Comparison of ENCODE assay signal across 19 cellular contexts in genomic region chr15:70726753-70727152, GRCh38. TPM values are rescaled to one million over a fixed set of nuclear protein-coding genes. Genes with fewer than 3 reads are reported as not detected.
DNase-seq lines count a peak whose midpoint lies in the region; ATAC-seq and TF ChIP-seq lines count a peak whose summit lies in the region.
"Had no signal": no experiment of that assay in that cellular context is flagged by ENCODE, and none has a peak within 500 bp of the region (broad histone marks: within the 10 kb centered on the region; RNA-seq: fewer than 3 reads in every experiment).

No MANE protein-coding gene starts in this region.

- no CpG with 5 or more reads among the region's 1 CpG for WGBS in IMR-90 (ENCODE audit: extremely low coverage in 2 of 2, insufficient read length in 1 of 2), 2 experiments
- no CpG with 5 or more reads among the region's 1 CpG for WGBS in mesendoderm (ENCODE audit: extremely low coverage, insufficient coverage, low lambda C conversion rate)

- no peak overlapping the region for H2BK15ac ChIP-seq in IMR-90 (ENCODE audit: low read depth, low read length)
- no peak overlapping the region for H2BK15ac ChIP-seq in mesendoderm (replicated peaks; ENCODE audit: low read depth)

- H3K4me2 ChIP-seq in IMR-90 (ENCODE audit: low read depth, low read length) (peak overlapping the region; percentile 18; the same call in 1 of the 2 replicates), mesendoderm (ENCODE audit: low read length) (no peak overlapping the region)

- peaks cover 6 to 37% of the 10 kb centered on the region in 2 experiments for H3K79me1 ChIP-seq in IMR-90 (ENCODE audit: low read depth in 1 of 2, low read length in 2 of 2)
- peaks cover 2% of the 10 kb centered on the region for H3K79me1 ChIP-seq in mesendoderm (ENCODE audit: low read length)

- no peak overlapping the region for H2AFZ ChIP-seq in IMR-90 (replicated peaks; ENCODE audit: low read length, poor library complexity)

- no peak overlapping the region for H2BK20ac ChIP-seq in IMR-90 (ENCODE audit: low read depth, low read length)

- H3K56ac ChIP-seq in IMR-90 (ENCODE audit: extremely low read depth, insufficient read depth, low read length): no peak overlapping the region
- no peak overlapping the region for H3K56ac ChIP-seq in mesendoderm (ENCODE audit: low read length)

- peaks cover 12% of the 10 kb centered on the region for H3K27me3 Mint-ChIP-seq in activated T-cell treated with anti-CD3 and anti-CD28 coated beads, Interleukin-2, amount 50 U/mL, for 72 hours (ENCODE audit: low read depth)

- H3K23ac ChIP-seq in IMR-90 (ENCODE audit: low read depth, low read length) (peak overlapping the region; percentile 57), mesendoderm (ENCODE audit: low read length) (no peak overlapping the region)

- no peak overlapping the region for H3K4me3 Mint-ChIP-seq in activated T-cell treated with anti-CD3 and anti-CD28 coated beads, Interleukin-2, amount 50 U/mL, for 72 hours
- H3K4me3 Mint-ChIP-seq: activated CD4-positive, alpha-beta T cell treated with anti-CD3 and anti-CD28 coated beads, Interleukin-2, amount 10 ng/mL, durations not matched to agents 24 days and 14 days; central memory CD8-positive, alpha-beta T cell had no signal

- H4K5ac ChIP-seq in IMR-90 (ENCODE audit: low read depth, low read length): peak overlapping the region; percentile 27
- no peak overlapping the region for H4K5ac ChIP-seq in mesendoderm (ENCODE audit: low read length)

- CTCF ChIA-PET in IMR-90 (lab: Yijun Ruan, JAX): interaction anchor here (1.1 kb wide), 1 partner anchor 85 kb away, joined by 3 read pairs; no protein-coding TSS in a partner anchor
- CTCF ChIA-PET in HEK293T (lab: Yijun Ruan, JAX): interaction anchor here (1.0 kb wide), 1 partner anchor 148 kb away, joined by 3 read pairs; no protein-coding TSS in a partner anchor

- peaks cover 27% of the 10 kb centered on the region for H4K20me1 ChIP-seq in IMR-90 (ENCODE audit: insufficient read depth, low read length)

- H3K36me3 Mint-ChIP-seq in activated T-cell treated with anti-CD3 and anti-CD28 coated beads, Interleukin-2, amount 50 U/mL, for 72 hours (ENCODE audit: insufficient read depth in 2 of 2): no peaks in the 10 kb centered on the region

- no peaks in the 10 kb centered on the region for H3K9me3 Mint-ChIP-seq in activated T-cell treated with anti-CD3 and anti-CD28 coated beads, Interleukin-2, amount 50 U/mL, for 72 hours
- H3K9me3 Mint-ChIP-seq: activated CD4-positive, alpha-beta T cell treated with anti-CD3 and anti-CD28 coated beads, Interleukin-2, amount 10 ng/mL, durations not matched to agents 24 days and 14 days; central memory CD8-positive, alpha-beta T cell had no signal

- H3K9ac ChIP-seq in IMR-90 (ENCODE audit: low read depth, low read length) (no peak overlapping the region), mesendoderm (ENCODE audit: low read length) (no peak overlapping the region)

- ATAC-seq in IMR-90 (ENCODE audit: low read depth): peak; percentile 62
- ATAC-seq in activated T-cell treated with anti-CD3 and anti-CD28 coated beads, Interleukin-2, amount 50 U/mL, for 72 hours (replicated peaks in 1 of 2): no peak
- ATAC-seq: gastroesophageal sphincter had no signal

- no peaks in the 10 kb centered on the region for H3K9me3 ChIP-seq in IMR-90 (ENCODE audit: control insufficient read depth, insufficient read depth, low read length)
- H3K9me3 ChIP-seq: Caco-2, gastroesophageal sphincter, SJSA1, testis had no signal

- no TSS peak for BruUV-seq in IMR-90 (replicated peaks; lab: Mats Ljungman, UMichigan)

- dilution Hi-C loops in IMR-90 (cut with HindIII; ENCODE audit: low sequenced_read_pairs, unreplicated experiment): no loop called here

- H3K4ac ChIP-seq in IMR-90 (ENCODE audit: low read depth, low read length): peak overlapping the region; percentile 31
- no peak overlapping the region for H3K4ac ChIP-seq in mesendoderm (ENCODE audit: low read depth, low read length)

- H3K14ac ChIP-seq in IMR-90 (replicated peaks; ENCODE audit: low read depth, low read length): peak overlapping the region; percentile 87; the same call in 1 of the 2 replicates

- DNase-seq in AG08396 (ENCODE audit: low spot score) (peak; percentile 36), IMR-90 (peak; percentile 54), dedifferentiated amniotic fluid mesenchymal stem cell (ENCODE audit: extremely low spot score) (peak; percentile 22), mesendoderm (peak; percentile 48), DMS114 treated with DMSO at 0.1 percent for 48 hours (lab: John Stamatoyannopoulos, UW; ENCODE audit: unreplicated experiment) (no peak), HEK293T (ENCODE audit: extremely low spot score) (no peak), activated gamma-delta T cell treated with Interleukin-2 at 50 U/mL for 16 hours (no peak)
- no peak for DNase-seq in activated T-cell treated with anti-CD3 and anti-CD28 coated beads, Interleukin-2, amount 50 U/mL, for 72 hours
- DNase-seq: activated CD4-positive, alpha-beta T cell treated with anti-CD3 and anti-CD28 coated beads, Interleukin-2, amount 10 ng/mL, durations not matched to agents 24 days and 14 days; activated naive CD4-positive, alpha-beta T cell treated with anti-CD3 and anti-CD28 coated beads, Interleukin-2, amount 50 U/mL, for 16 hours; Caco-2; NCI-H187 treated with DMSO at 0.1 percent for 48 hours; NCI-H446 treated with DMSO at 0.1 percent for 48 hours; T1000; testis had no signal

- intact Hi-C loops in IMR-90 (cut with micrococcal nuclease): no loop called here

- in situ Hi-C loops in IMR-90 (cut with MboI; ENCODE audit: low sequenced_read_pairs): no loop called here

- H2BK120ac ChIP-seq in IMR-90 (ENCODE audit: low read depth, low read length) (no peak overlapping the region), mesendoderm (ENCODE audit: low read depth, low read length) (no peak overlapping the region)

- H2AK5ac ChIP-seq in IMR-90 (ENCODE audit: low read depth, low read length) (peak overlapping the region; percentile 22), mesendoderm (ENCODE audit: low read length) (no peak overlapping the region)

- H2AK9ac ChIP-seq in IMR-90 (replicated peaks; ENCODE audit: low read depth, low read length, poor library complexity): peak overlapping the region; percentile 5

- peak overlapping the region; percentile 43; the same call in 1 of the 2 replicates for H3K27ac ChIP-seq in IMR-90 (ENCODE audit: insufficient read depth, low read length)
- no peak overlapping the region for H3K27ac ChIP-seq in mesendoderm (ENCODE audit: low read depth, low read length)
- H3K27ac ChIP-seq: gastroesophageal sphincter, SJSA1, skin epidermis, testis had no signal

- no peak overlapping the region for H4K91ac ChIP-seq in IMR-90 (ENCODE audit: insufficient read depth, low read depth, low read length)

- no peak overlapping the region for H3K27ac Mint-ChIP-seq in activated T-cell treated with anti-CD3 and anti-CD28 coated beads, Interleukin-2, amount 50 U/mL, for 72 hours
- H3K27ac Mint-ChIP-seq: activated CD4-positive, alpha-beta T cell treated with anti-CD3 and anti-CD28 coated beads, Interleukin-2, amount 10 ng/mL, durations not matched to agents 24 days and 14 days had no signal

- H3K4me3 ChIP-seq in IMR-90 (ENCODE audit: insufficient read depth, low read depth, low read length) (no peak overlapping the region), mesendoderm (ENCODE audit: low read length) (no peak overlapping the region)
- H3K4me3 ChIP-seq: gastroesophageal sphincter, SJSA1, skin epidermis, testis had no signal

- peak overlapping the region in 1 of 2 experiments; percentile 71; a peak in 1 of 4 replicates for H4K8ac ChIP-seq in IMR-90 (ENCODE audit: low read depth in 2 of 2, low read length in 2 of 2)
- H4K8ac ChIP-seq in mesendoderm (ENCODE audit: low read depth, low read length): no peak overlapping the region

- H3K18ac ChIP-seq in IMR-90 (ENCODE audit: low read depth, low read length) (peak overlapping the region; percentile 6; the same call in 1 of the 2 replicates), mesendoderm (ENCODE audit: low read length) (no peak overlapping the region)

- no peak for TF ChIP-seq RAD21 in IMR-90 (IDR thresholded peaks at IDR 0.05; ENCODE audit: low read length)

- no peak for TF ChIP-seq CTCF in IMR-90 (conservative IDR thresholded peaks at IDR 0.05; ENCODE audit: low read depth, low read length)

- H3K4me1 ChIP-seq in IMR-90 (ENCODE audit: control insufficient read depth, insufficient read depth, low read length) (peaks cover 4% of the 10 kb centered on the region), mesendoderm (ENCODE audit: control insufficient read depth, low read depth, low read length) (no peaks in the 10 kb centered on the region)
- H3K4me1 ChIP-seq: SJSA1, testis had no signal

- H3K9me1 ChIP-seq in IMR-90 (ENCODE audit: insufficient read depth, low read length): no peaks in the 10 kb centered on the region

- TF ChIP-seq POLR2A in IMR-90 (IDR thresholded peaks at IDR 0.05; ENCODE audit: low read depth, low read length): no peak

- H3K36me3 ChIP-seq in IMR-90 (ENCODE audit: control insufficient read depth, insufficient read depth, low read length) (no peaks in the 10 kb centered on the region), mesendoderm (ENCODE audit: control insufficient read depth, insufficient read depth, low read length) (no peaks in the 10 kb centered on the region)
- H3K36me3 ChIP-seq: gastroesophageal sphincter, SJSA1 had no signal

- H3K27me3 ChIP-seq in IMR-90 (ENCODE audit: control insufficient read depth, insufficient read depth, low read length) (no peaks in the 10 kb centered on the region), mesendoderm (ENCODE audit: insufficient read depth, low read length, poor library complexity) (no peaks in the 10 kb centered on the region)
- H3K27me3 ChIP-seq: gastroesophageal sphincter, SJSA1, testis had no signal

- peaks cover 1% of the 10 kb centered on the region for H3K79me2 ChIP-seq in mesendoderm (ENCODE audit: control insufficient read depth, insufficient read depth, low read length)

- H2BK5ac ChIP-seq in IMR-90 (ENCODE audit: low read depth, low read length, poor library complexity, severe bottlenecking) (peak overlapping the region; percentile 65), mesendoderm (ENCODE audit: low read length) (no peak overlapping the region)

- no peaks in the 10 kb centered on the region for H3K4me1 Mint-ChIP-seq in activated T-cell treated with anti-CD3 and anti-CD28 coated beads, Interleukin-2, amount 50 U/mL, for 72 hours (ENCODE audit: low read depth)
- H3K4me1 Mint-ChIP-seq: activated CD4-positive, alpha-beta T cell treated with anti-CD3 and anti-CD28 coated beads, Interleukin-2, amount 10 ng/mL, durations not matched to agents 24 days and 14 days; central memory CD8-positive, alpha-beta T cell had no signal

- POLR2A ChIA-PET in IMR-90 (lab: Charles Lee; ENCODE audit: unreplicated experiment): interaction anchor here (0.6 kb wide), 1 partner anchor 86 kb away, joined by 4 read pairs; no protein-coding TSS in a partner anchor
- POLR2A ChIA-PET in HEK293T (lab: Yijun Ruan, JAX): no interaction called here

RNA-seq across cellular contexts. Expression of gene UACA, which starts 36.6 kb away (rescaled TPM):
- total RNA-seq in IMR-90 (2012; rRNA removed): 505 and 507 TPM in 2 replicates
- 127 and 156 TPM in 2 replicates for polyA plus RNA-seq in IMR-90 (2012; rRNA removed)
- polyA plus RNA-seq in IMR-90 (2012; cell fraction: cytosol; rRNA removed): 34.2 and 47.8 TPM in 2 replicates
- 121 and 277 TPM in 2 replicates for polyA plus RNA-seq in IMR-90 (2012; cell fraction: nucleus; rRNA removed; ENCODE audit: low replicate concordance)
- polyA plus RNA-seq in mesendoderm (2013, experiment 1 of 2): 19.1 TPM
- 18.8 TPM for polyA plus RNA-seq in mesendoderm (2013, experiment 2 of 2)
- 1 to 10 TPM; 1.9 to 2.0 TPM for total RNA-seq in activated T-cell treated with anti-CD3 and anti-CD28 coated beads, Interleukin-2, amount 50 U/mL, for 72 hours

Comparison
In these comparisons a context has a peak if more than half of its experiments do, and no peak if none do; other contexts are left out.
1. DNase-seq: peak in AG08396 (single experiment), IMR-90 (single experiment), dedifferentiated amniotic fluid mesenchymal stem cell (single experiment) and mesendoderm (single experiment); none in DMS114 treated with DMSO at 0.1 percent for 48 hours (single experiment), HEK293T (single experiment), activated gamma-delta T cell treated with Interleukin-2 at 50 U/mL for 16 hours (single experiment) and activated T-cell treated with anti-CD3 and anti-CD28 coated beads, Interleukin-2, amount 50 U/mL, for 72 hours (0 of 2).
2. RNA of gene UACA, which starts 36.6 kb away (total RNA-seq): 505 to 507 TPM in IMR-90; 1.9 to 2.0 TPM in activated T-cell treated with anti-CD3 and anti-CD28 coated beads, Interleukin-2, amount 50 U/mL, for 72 hours; every median in the first group is over 100 times any median in the second.